ENCODE assay signal across 22 cellular contexts in the genomic region with DNA sequence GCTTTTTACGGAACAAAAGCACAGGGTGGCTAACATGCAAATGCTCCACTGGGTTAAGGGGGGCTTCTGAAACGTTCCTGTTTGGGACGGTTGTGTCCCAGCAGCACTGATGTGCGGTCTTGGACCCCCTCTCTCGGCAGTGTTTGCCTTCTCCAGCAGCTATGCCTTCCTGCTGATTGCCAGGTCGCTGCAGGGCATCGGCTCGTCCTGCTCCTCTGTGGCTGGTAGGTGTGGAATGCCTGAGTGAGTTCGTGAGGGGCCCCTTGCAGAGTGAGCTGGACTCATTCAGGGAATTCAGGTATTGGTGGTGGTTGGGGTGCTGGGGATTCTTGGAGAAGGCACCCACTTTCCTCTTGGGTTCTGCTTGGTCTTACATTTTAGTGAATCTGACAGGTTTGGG. TPM values are rescaled to one million over a fixed set of nuclear protein-coding genes. Genes with fewer than 3 reads are reported as not detected.
"Had no signal": no experiment of that assay in that cellular context is flagged by ENCODE, and none has a peak within 500 bp of the region (broad histone marks: within the 10 kb centered on the region; RNA-seq: fewer than 3 reads in every experiment).

No MANE protein-coding gene starts in this region.

- H3K4me3 ChIP-seq: SJSA1, SK-N-MC had no signal

- H3K27me3 ChIP-seq: SJSA1 had no signal

- H3K36me3 ChIP-seq: SJSA1 had no signal

- DNase-seq: IMR-90, Karpas-422, KG1, MM.1S, NCI-H1092 treated with DMSO at 0.1 percent for 48 hours, NCI-H1436, NCI-H187, NCI-H2029, NCI-H2081 treated with DMSO at 0.1 percent for 48 hours, NCI-H2171, NCI-H226, NCI-H446, NCI-H510A, NCI-H524 treated with DMSO at 0.1 percent for 48 hours, NCI-H69, NCI-H774, Right ventricle myocardium superior, RPMI8226, SIG-M5 had no signal

- H3K27ac ChIP-seq: SJSA1, SK-N-MC had no signal

RNA-seq across cellular contexts. Expression of a gene that starts 13.0 kb away (rescaled TPM):
- total RNA-seq: HT-29, IMR-90, SJSA1 had no signal
- polyA plus RNA-seq: IMR-90 had no signal

RNA-seq across cellular contexts. Expression of a gene that starts 56.6 kb away (rescaled TPM):
- total RNA-seq: HT-29, IMR-90, Right ventricle myocardium superior, SJSA1 had no signal
- polyA plus RNA-seq: IMR-90 had no signal
